ENCODE assay signal across 3 cellular contexts in genomic region chr19:11464333-11465265, GRCh38.
TF ChIP-seq lines count a peak whose summit lies in the region.

No MANE protein-coding gene starts in this region.

TF ChIP-seq in GM23338, 12 proteins besides CTCF, POLR2A, EP300 and RAD21 (continues in another document):
- TF ChIP-seq EZH2phosphoT487 (IDR thresholded peaks at IDR 0.05; ENCODE audit: unreplicated experiment) (no peak), STAT1 (IDR thresholded peaks at IDR 0.05; ENCODE audit: unreplicated experiment) (no peak), EZH2 (IDR thresholded peaks at IDR 0.05; ENCODE audit: low read depth, unreplicated experiment) (no peak), NANOG (IDR thresholded peaks at IDR 0.05; ENCODE audit: borderline replicate concordance) (no peak), JUNB (IDR thresholded peaks at IDR 0.05; ENCODE audit: unreplicated experiment) (no peak), ZNF331 (CRISPR knock-in tag; IDR thresholded peaks at IDR 0.05; ENCODE audit: low read depth) (no peak), ZNF114 (CRISPR knock-in tag; IDR thresholded peaks at IDR 0.05) (no peak), ZNF462 (CRISPR knock-in tag; IDR thresholded peaks at IDR 0.05) (no peak), POLR2AphosphoS5 (IDR thresholded peaks at IDR 0.05; ENCODE audit: low read depth) (no peak)

TF ChIP-seq in IMR-90, 13 proteins besides CTCF, POLR2A, EP300 and RAD21:
- TF ChIP-seq ELK1 (IDR thresholded peaks at IDR 0.05; ENCODE audit: borderline replicate concordance, low read depth, low read length), result no peak
- no peak for TF ChIP-seq BHLHE40 (IDR thresholded peaks at IDR 0.05; ENCODE audit: low read depth, low read length)
- TF ChIP-seq MXI1 (IDR thresholded peaks at IDR 0.05; ENCODE audit: borderline replicate concordance, low read depth, low read length), result no peak
- TF ChIP-seq CHD1 (IDR thresholded peaks at IDR 0.05; ENCODE audit: low read depth, low read length), result no peak
- TF ChIP-seq RCOR1 (IDR thresholded peaks at IDR 0.05; ENCODE audit: insufficient replicate concordance, low read length), result no peak
- TF ChIP-seq MAFK (IDR thresholded peaks at IDR 0.05; ENCODE audit: low read depth, low read length), result no peak
- no peak for TF ChIP-seq MAZ (IDR thresholded peaks at IDR 0.05; ENCODE audit: borderline replicate concordance, low read depth, low read length)
- no peak for TF ChIP-seq RFX5 (IDR thresholded peaks at IDR 0.05; ENCODE audit: low read depth, low read length)
- TF ChIP-seq FOS (IDR thresholded peaks at IDR 0.05; ENCODE audit: low read depth, low read length), result no peak
- no peak for TF ChIP-seq CEBPB (IDR thresholded peaks at IDR 0.05; ENCODE audit: low read depth, low read length)
- no peak for TF ChIP-seq NFE2L2 (IDR thresholded peaks at IDR 0.05; ENCODE audit: low read depth, low read length)
- TF ChIP-seq SMC3 (IDR thresholded peaks at IDR 0.05; ENCODE audit: low read depth, low read length), result no peak
- no peak for TF ChIP-seq USF2 (IDR thresholded peaks at IDR 0.05; ENCODE audit: low read depth, low read length)

TF ChIP-seq in H1, 55 proteins besides CTCF, POLR2A, EP300 and RAD21:
- TF ChIP-seq GABPA (IDR thresholded peaks at IDR 0.05; ENCODE audit: borderline replicate concordance, insufficient read depth, low read length) (no peak), JUND (IDR thresholded peaks at IDR 0.05; ENCODE audit: low read length) (no peak), KDM4A (IDR thresholded peaks at IDR 0.05; ENCODE audit: low read depth, low read length, severe bottlenecking) (no peak), KDM5A (IDR thresholded peaks at IDR 0.05; ENCODE audit: low read length) (no peak)
